Comparison of ENCODE assay signal across 8 cellular contexts in genomic region chr16:81006472-81007311, GRCh38. TPM values are rescaled to one million over a fixed set of nuclear protein-coding genes. Genes with fewer than 3 reads are reported as not detected.
A peak's percentile ranks its signal among the peaks of the same experiment; 100 is the strongest.
DNase-seq lines count a peak whose midpoint lies in the region; ATAC-seq and TF ChIP-seq lines count a peak whose summit lies in the region.

CENPN (plus strand) TSS chr16:81007214; CDS start chr16:81011940, 4,726 bp downstream.
CMC2 (minus strand) TSS chr16:81006885; CDS start chr16:80997394, 9,491 bp downstream.

- TF ChIP-seq CTCF in HFF-Myc (IDR thresholded peaks at IDR 0.05; ENCODE audit: low read depth, low read length, missing control alignments) (no peak), foreskin keratinocyte (conservative IDR thresholded peaks at IDR 0.05) (no peak), neural progenitor cell (IDR thresholded peaks at IDR 0.05) (no peak)

- H4K20me1 ChIP-seq in neural progenitor cell (ENCODE audit: low read depth) = peaks cover 45% of the 10 kb centered on the region

- peak; percentile 94 for ATAC-seq in foreskin keratinocyte

- peak within 1 kb of the TSS; percentile 79 for H3K4me2 ChIP-seq in neural progenitor cell

- H3K9me3 ChIP-seq in SJSA1 (replicated peaks) (no peaks in the 10 kb centered on the region), neural progenitor cell (ENCODE audit: low read depth) (no peaks in the 10 kb centered on the region), stomach smooth muscle (ENCODE audit: control insufficient read depth in 2 of 2, low read length in 2 of 2) (no peaks in the 10 kb centered on the region)

- H3K4me3 Mint-ChIP-seq in neural progenitor cell = peak within 1 kb of the TSS; percentile 99

- H3K36me3 Mint-ChIP-seq in neural progenitor cell = peaks cover 8% of the 10 kb centered on the region

- peak within 1 kb of the TSS; percentile 100 for H3K27ac Mint-ChIP-seq in neural progenitor cell

- peak within 1 kb of the TSS; percentile 100 for H3K9ac ChIP-seq in neural progenitor cell
- peak within 1 kb of the TSS; percentile 94 to 98 for H3K9ac ChIP-seq in stomach smooth muscle (ENCODE audit: low read length in 2 of 2)

- peaks cover 28% of the 10 kb centered on the region for H3K4me1 ChIP-seq in SJSA1 (replicated peaks)
- peaks cover 4% of the 10 kb centered on the region for H3K4me1 ChIP-seq in foreskin keratinocyte
- H3K4me1 ChIP-seq in neural progenitor cell = peaks cover 17% of the 10 kb centered on the region
- H3K4me1 ChIP-seq in stomach smooth muscle (ENCODE audit: control insufficient read depth, insufficient read depth, low read length) = peaks cover 27% of the 10 kb centered on the region

- H3K4me3 ChIP-seq in HFF-Myc (replicated peaks; ENCODE audit: low read depth, low read length) = peak within 1 kb of the TSS; percentile 94
- H3K4me3 ChIP-seq in SJSA1 = peak within 1 kb of the TSS; percentile 95
- H3K4me3 ChIP-seq in neural progenitor cell = peak within 1 kb of the TSS; percentile 76
- peak within 1 kb of the TSS; percentile 86 to 96 for H3K4me3 ChIP-seq in stomach smooth muscle (ENCODE audit: low read length in 2 of 2)

- peaks cover 92% of the 10 kb centered on the region for H3K79me2 ChIP-seq in neural progenitor cell (ENCODE audit: low read depth)

- H3K27me3 ChIP-seq in SJSA1 (replicated peaks) = no peaks in the 10 kb centered on the region
- H3K27me3 ChIP-seq in foreskin keratinocyte = no peaks in the 10 kb centered on the region
- no peaks in the 10 kb centered on the region for H3K27me3 ChIP-seq in neural progenitor cell
- no peaks in the 10 kb centered on the region for H3K27me3 ChIP-seq in stomach smooth muscle (ENCODE audit: control insufficient read depth in 1 of 2, insufficient read depth in 2 of 2, low read length in 2 of 2)

- H2AFZ ChIP-seq in neural progenitor cell (replicated peaks) = peak within 1 kb of the TSS; percentile 100

- H3K36me3 ChIP-seq in SJSA1 = peaks cover 44% of the 10 kb centered on the region
- H3K36me3 ChIP-seq in neural progenitor cell = no peaks in the 10 kb centered on the region
- H3K36me3 ChIP-seq in stomach smooth muscle (ENCODE audit: control insufficient read depth in 2 of 2, insufficient read depth in 2 of 2, low read length in 2 of 2) = no peaks in the 10 kb centered on the region

- peaks cover 10% of the 10 kb centered on the region for H3F3A ChIP-seq in neural progenitor cell (ENCODE audit: low read depth)

- peaks cover 3% of the 10 kb centered on the region for H3K27me3 Mint-ChIP-seq in neural progenitor cell (ENCODE audit: insufficient read depth, low read depth)

- peaks cover 35% of the 10 kb centered on the region for H3K4me1 Mint-ChIP-seq in neural progenitor cell

- DNase-seq in GM04503 (ENCODE audit: low read depth) (peak; percentile 95), HFF-Myc (ENCODE audit: extremely low read depth, low read depth) (peak; percentile 92), MV-4-11 (lab: John Stamatoyannopoulos, UW) (peak; percentile 94), SJSA1 (ENCODE audit: low read depth in 1 of 2, low spot score in 2 of 2) (peak; percentile 99 to 100), foreskin keratinocyte (peak; percentile 96 to 99), neural progenitor cell (ENCODE audit: low spot score) (peak; percentile 99)
- peak; percentile 93 to 98 (median 96) for DNase-seq in activated naive CD4-positive, alpha-beta T cell (lab: John Stamatoyannopoulos, UW)

- H3K27ac ChIP-seq in SJSA1 (peak within 1 kb of the TSS; percentile 99), foreskin keratinocyte (peak within 1 kb of the TSS; percentile 100), neural progenitor cell (peak within 1 kb of the TSS; percentile 100), stomach smooth muscle (ENCODE audit: low read length) (peak within 1 kb of the TSS; percentile 97)

- H3K9me3 Mint-ChIP-seq in neural progenitor cell = no peaks in the 10 kb centered on the region

RNA-seq across cellular contexts. Expression of gene CENPN, which starts in this region (rescaled TPM):
- total RNA-seq in SJSA1 (2014; rRNA removed; shearing (Covaris generic)) = 82.5 and 109 TPM in 2 replicates
- total RNA-seq in foreskin keratinocyte (44.8 and 49.2 TPM in 2 replicates), neural progenitor cell (ENCODE audit: low replicate concordance) (76.8 and 111 TPM in 2 replicates)
- polyA plus RNA-seq in foreskin keratinocyte = 22.1 and 30.7 TPM in 2 replicates

RNA-seq across cellular contexts. Expression of gene CMC2, which starts in this region (rescaled TPM):
- 205 and 305 TPM in 2 replicates for total RNA-seq in SJSA1 (2014; rRNA removed; shearing (Covaris generic))
- total RNA-seq in foreskin keratinocyte (59.6 and 73.0 TPM in 2 replicates), neural progenitor cell (ENCODE audit: low replicate concordance) (70.5 and 138 TPM in 2 replicates)
- 101 and 113 TPM in 2 replicates for polyA plus RNA-seq in foreskin keratinocyte

Comparison
In these comparisons a context has a peak if more than half of its experiments do, and no peak if none do; other contexts are left out.
1. Peak in every context shown above with its lines: DNase-seq, ATAC-seq, H3K4me3 ChIP-seq and H3K27ac ChIP-seq.